8 cellular contexts compared by ENCODE assay signal in the genomic region with DNA sequence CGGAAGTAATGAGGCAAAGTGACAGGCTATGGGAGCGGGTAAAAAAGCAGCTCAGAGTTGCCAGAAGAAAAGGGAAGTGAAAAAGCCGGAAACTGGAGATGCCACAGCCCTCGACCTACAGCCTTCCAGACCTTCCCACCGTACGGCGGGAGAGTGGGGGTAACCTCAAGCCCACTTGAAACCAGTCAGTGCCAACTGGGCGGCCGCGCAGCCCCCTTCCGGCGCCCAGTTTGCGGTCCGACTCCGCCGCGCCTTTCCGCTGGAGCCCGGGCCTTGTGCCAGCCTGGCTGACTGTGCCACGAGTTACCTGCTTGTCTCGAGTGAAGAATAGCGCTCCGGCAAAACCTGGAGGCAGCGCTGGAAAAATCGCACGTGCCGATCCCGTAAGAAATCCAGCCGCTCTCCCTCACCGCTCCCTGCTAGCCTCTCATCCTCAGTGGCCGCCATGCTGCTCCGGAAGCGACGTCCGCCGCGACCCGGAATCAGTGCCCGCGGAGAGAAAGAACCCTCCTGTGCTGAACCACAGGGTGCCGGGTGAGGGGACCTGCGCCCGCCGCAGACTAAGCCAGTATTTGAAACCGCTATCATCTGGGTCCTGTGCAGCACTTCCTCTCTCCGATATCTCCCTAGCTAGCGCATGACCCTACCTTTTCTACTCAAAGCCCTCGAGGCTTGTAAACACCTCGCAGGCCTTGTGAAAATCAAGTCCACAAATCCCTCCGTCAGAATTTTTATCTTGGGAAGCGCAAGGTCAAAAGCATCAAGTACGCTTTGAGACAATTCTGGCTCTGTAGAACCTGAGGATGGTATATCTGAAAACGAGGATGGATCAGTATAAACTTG. TPM values are rescaled to one million over a fixed set of nuclear protein-coding genes. Genes with fewer than 3 reads are reported as not detected.
DNase-seq lines count a peak whose midpoint lies in the region; ATAC-seq and TF ChIP-seq lines count a peak whose summit lies in the region.

A gene (minus strand): TSS at position 473 of the 843 bp plus-strand sequence. CDS start 26 bp downstream, at position 447.

- WGBS in esophagus squamous epithelium, 2 donors: 6 to 7% methylated on average over 27 to 33 of the region's 53 CpGs

- peak; percentile 56 for DNase-seq in DMS 273 treated with DMSO at 0.1 percent for 48 hours (lab: John Stamatoyannopoulos, UW)
- peak; percentile 56 for DNase-seq in HuH-7.5 (ENCODE audit: low spot score)
- peak; percentile 76 for DNase-seq in RKO (ENCODE audit: low spot score)
- peak; percentile 79 to 84 for DNase-seq in activated T-cell treated with anti-CD3 and anti-CD28 coated beads, Interleukin-2, amount 50 U/mL, for 72 hours
- peak; percentile 30 for DNase-seq in esophagus squamous epithelium (lab: John Stamatoyannopoulos, UW)
- peak; percentile 76 for DNase-seq in myocyte (ENCODE audit: low read depth)
- peak; percentile 45 to 68 for DNase-seq in stimulated activated CD8-positive, alpha-beta memory T cell treated with anti-CD3 and anti-CD28 coated beads, Interleukin-7, amount 100 ng/mL, for 48 hours (ENCODE audit: extremely low read depth in 1 of 2, low read depth in 1 of 2)

- H3K36me3 Mint-ChIP-seq in activated T-cell treated with anti-CD3 and anti-CD28 coated beads, Interleukin-2, amount 50 U/mL, for 72 hours (ENCODE audit: insufficient read depth in 2 of 2): peaks cover 5 to 14% of the 10 kb centered on the region in 2 donors

- H3K4me1 ChIP-seq in esophagus squamous epithelium: peaks cover 6 to 40% (median 12%) of the 10 kb centered on the region in 3 donors

- no peaks in the 10 kb centered on the region for H3K9me3 ChIP-seq in esophagus squamous epithelium

- intact Hi-C loops in esophagus squamous epithelium (cut with DNase I): no loop called here

- no peaks in the 10 kb centered on the region for H3K9me3 Mint-ChIP-seq in activated T-cell treated with anti-CD3 and anti-CD28 coated beads, Interleukin-2, amount 50 U/mL, for 72 hours

- peaks cover 0 to 14% (median 0%) of the 10 kb centered on the region in 3 donors for H3K36me3 ChIP-seq in esophagus squamous epithelium

- H3K4me3 ChIP-seq in esophagus squamous epithelium: peak within 1 kb of the TSS; percentile 66 to 95 (median 84)

- peak within 1 kb of the TSS; percentile 95 to 96 for H3K4me3 Mint-ChIP-seq in activated T-cell treated with anti-CD3 and anti-CD28 coated beads, Interleukin-2, amount 50 U/mL, for 72 hours

- H3K27me3 ChIP-seq in esophagus squamous epithelium: no peaks in the 10 kb centered on the region

- H3K27ac Mint-ChIP-seq in activated T-cell treated with anti-CD3 and anti-CD28 coated beads, Interleukin-2, amount 50 U/mL, for 72 hours: peak within 1 kb of the TSS; percentile 98

- H3K4me1 Mint-ChIP-seq in activated T-cell treated with anti-CD3 and anti-CD28 coated beads, Interleukin-2, amount 50 U/mL, for 72 hours (ENCODE audit: low read depth): peaks cover 54% of the 10 kb centered on the region

- H3K27me3 Mint-ChIP-seq in activated T-cell treated with anti-CD3 and anti-CD28 coated beads, Interleukin-2, amount 50 U/mL, for 72 hours (ENCODE audit: low read depth): no peaks in the 10 kb centered on the region

- TF ChIP-seq POLR2A in esophagus squamous epithelium (IDR thresholded peaks at IDR 0.05): peak in 2 of 4 donors; percentile 23 to 30

- peak; percentile 90 for ATAC-seq in GM21515 (IDR thresholded peaks at IDR 0.05; ENCODE audit: unreplicated experiment)
- ATAC-seq in activated T-cell treated with anti-CD3 and anti-CD28 coated beads, Interleukin-2, amount 50 U/mL, for 72 hours (replicated peaks in 1 of 2): peak; percentile 96 to 98

- no peak for TF ChIP-seq CTCF in esophagus squamous epithelium (IDR thresholded peaks at IDR 0.05)

- H3K27ac ChIP-seq in esophagus squamous epithelium: peak within 1 kb of the TSS; percentile 85 to 90 (median 88)

RNA-seq across cellular contexts. Expression of the gene that starts here (rescaled TPM):
- 10 to 100 TPM; 47.5 TPM for total RNA-seq in activated T-cell treated with anti-CD3 and anti-CD28 coated beads, Interleukin-2, amount 50 U/mL, for 72 hours
- 10 to 100 TPM; 11.3 to 15.7 (median 13.6) TPM for total RNA-seq in esophagus squamous epithelium
- total RNA-seq in myocyte: 6.6 and 11.3 TPM in 2 replicates
- polyA plus RNA-seq in myocyte (2012): 14.1 TPM

Comparison
In these comparisons a context has a peak if more than half of its experiments do, and no peak if none do; other contexts are left out.
1. Peak in every context shown above with its lines: DNase-seq, ATAC-seq, H3K4me3 ChIP-seq and H3K27ac ChIP-seq.
2. DNase-seq: peak in every context shown above with its lines; median percentile 82 in activated T-cell treated with anti-CD3 and anti-CD28 coated beads, Interleukin-2, amount 50 U/mL, for 72 hours; 76 in RKO; 76 in myocyte; 56 in stimulated activated CD8-positive, alpha-beta memory T cell treated with anti-CD3 and anti-CD28 coated beads, Interleukin-7, amount 100 ng/mL, for 48 hours; 56 in DMS 273 treated with DMSO at 0.1 percent for 48 hours; 56 in HuH-7.5; 30 in esophagus squamous epithelium.